In genomic region chr4:173590697-173591096, GRCh38 we compare ENCODE assay signal across 29 cellular contexts.
"Had no signal": no experiment of that assay in that cellular context is flagged by ENCODE, and none has a peak within 500 bp of the region (broad histone marks: within the 10 kb centered on the region; RNA-seq: fewer than 3 reads in every experiment).

No MANE protein-coding gene starts in this region.

- H3K36me3 ChIP-seq: ascending aorta, cardiac muscle cell, MG63, SJSA1 had no signal

- DNase-seq: activated CD4-positive, alpha-beta T cell treated with anti-CD3 and anti-CD28 coated beads, Interleukin-2, amount 10 ng/mL, durations not matched to agents 24 days and 14 days; activated CD4-positive, alpha-beta T cell treated with anti-CD3 and anti-CD28 coated beads, Interleukin-2, amount 50 U/mL, for 4 hours; activated CD8-positive, alpha-beta T cell treated with anti-CD3 and anti-CD28 coated beads for 36 hours; activated effector memory CD4-positive, alpha-beta T cell treated with anti-CD3 and anti-CD28 coated beads, Interleukin-2, amount 50 U/mL, for 16 hours; activated naive CD4-positive, alpha-beta T cell; activated naive CD4-positive, alpha-beta T cell treated with anti-CD3 and anti-CD28 coated beads, Interleukin-2, amount 50 U/mL, for 16 hours; activated naive CD8-positive, alpha-beta T cell treated with anti-CD3 and anti-CD28 coated beads for 36 hours; activated T-cell treated with anti-CD3 and anti-CD28 coated beads, Interleukin-2, amount 50 U/mL, for 1 hour; activated T-cell treated with anti-CD3 and anti-CD28 coated beads, Interleukin-2, amount 50 U/mL, for 72 hours; amniotic stem cell; Kasumi-1; KG1; MG63; NCI-H1048; NCI-H1105 treated with DMSO at 0.1 percent for 48 hours; NCI-H1436; NCI-H1694; NCI-H1930; NCI-H2081 treated with DMSO at 0.1 percent for 48 hours; NCI-H510A; NCI-H526; NCI-H774; SHP77 treated with DMSO at 0.1 percent for 48 hours; SK-N-SH had no signal

- H3K9me3 ChIP-seq: ascending aorta, MG63, SJSA1, SK-N-SH had no signal

- H3K4me2 ChIP-seq: SK-N-SH had no signal

- H3K9ac ChIP-seq: SK-N-SH had no signal

- FAIRE-seq: TTC549 had no signal

- ATAC-seq: activated CD8-positive, alpha-beta T cell treated with anti-CD3 and anti-CD28 coated beads for 36 hours; activated T-cell treated with anti-CD3 and anti-CD28 coated beads, Interleukin-2, amount 50 U/mL, for 72 hours; activated T-helper 17 cell treated with anti-CD3 and anti-CD28 coated beads, Interleukin-2, amount 50 U/mL, for 72 hours had no signal

- H3K27me3 ChIP-seq: ascending aorta, cardiac muscle cell, MG63 had no signal

- H3K4me3 ChIP-seq: ascending aorta, cardiac muscle cell, MG63, SJSA1 had no signal

- H3K4me1 ChIP-seq: SJSA1 had no signal

- H3K27ac ChIP-seq: cardiac muscle cell, SJSA1 had no signal
